ENCODE assay signal across 7 cellular contexts in the genomic region with DNA sequence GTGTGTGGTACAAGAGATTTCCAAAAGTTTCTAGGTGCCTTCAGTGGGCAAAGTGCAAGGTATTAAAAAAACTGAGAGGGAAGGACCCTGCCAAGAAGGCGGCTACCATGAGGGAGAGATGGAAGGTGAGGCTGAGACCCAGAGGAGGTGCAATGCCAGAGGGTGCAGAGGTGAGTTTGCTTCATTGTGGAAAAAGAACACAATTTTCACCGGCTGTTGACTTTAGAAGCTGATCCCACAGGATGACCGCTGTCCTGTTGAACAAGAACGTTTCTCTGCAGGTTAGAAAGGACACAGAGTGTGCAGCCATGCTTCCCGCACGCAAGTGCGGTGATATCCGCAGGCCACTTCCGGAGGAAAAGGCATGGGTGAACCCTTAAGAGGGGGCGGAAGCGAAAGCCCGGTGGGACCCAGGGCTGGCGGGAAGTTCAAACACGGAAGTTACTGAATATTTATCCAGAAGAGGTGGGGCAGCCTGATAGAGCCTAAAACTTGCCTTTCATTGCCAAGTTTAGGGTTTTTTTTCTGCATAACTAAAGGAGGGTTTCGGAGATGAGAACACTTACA. TPM values are rescaled to one million over a fixed set of nuclear protein-coding genes. Genes with fewer than 3 reads are reported as not detected.
DNase-seq lines count a peak whose midpoint lies in the region; ATAC-seq lines count a peak whose summit lies in the region.

No MANE protein-coding gene starts in this region.

- peak; percentile 40 for ATAC-seq in GM18867 (IDR thresholded peaks at IDR 0.05; ENCODE audit: unreplicated experiment)
- ATAC-seq in GM21423 (IDR thresholded peaks at IDR 0.05; ENCODE audit: unreplicated experiment), result peak; percentile 30
- ATAC-seq in HG03439 (IDR thresholded peaks at IDR 0.05; ENCODE audit: unreplicated experiment), result peak; percentile 26
- peak; percentile 62 for ATAC-seq in esophagus mucosa

- no peak for DNase-seq in iPS-NIHi11 (ENCODE audit: low spot score)
- DNase-seq in CD1c-positive myeloid dendritic cell (ENCODE audit: extremely low spot score), result no peak
- DNase-seq in activated gamma-delta T cell (lab: John Stamatoyannopoulos, UW), result no peak

RNA-seq across cellular contexts. Expression of gene SP110, which starts 16.6 kb away (rescaled TPM):
- 9.1 TPM for total RNA-seq in esophagus mucosa

RNA-seq across cellular contexts. Expression of gene SP140, which starts 22.3 kb away (rescaled TPM):
- total RNA-seq in esophagus mucosa, result 0.96 TPM
